In the genomic region with DNA sequence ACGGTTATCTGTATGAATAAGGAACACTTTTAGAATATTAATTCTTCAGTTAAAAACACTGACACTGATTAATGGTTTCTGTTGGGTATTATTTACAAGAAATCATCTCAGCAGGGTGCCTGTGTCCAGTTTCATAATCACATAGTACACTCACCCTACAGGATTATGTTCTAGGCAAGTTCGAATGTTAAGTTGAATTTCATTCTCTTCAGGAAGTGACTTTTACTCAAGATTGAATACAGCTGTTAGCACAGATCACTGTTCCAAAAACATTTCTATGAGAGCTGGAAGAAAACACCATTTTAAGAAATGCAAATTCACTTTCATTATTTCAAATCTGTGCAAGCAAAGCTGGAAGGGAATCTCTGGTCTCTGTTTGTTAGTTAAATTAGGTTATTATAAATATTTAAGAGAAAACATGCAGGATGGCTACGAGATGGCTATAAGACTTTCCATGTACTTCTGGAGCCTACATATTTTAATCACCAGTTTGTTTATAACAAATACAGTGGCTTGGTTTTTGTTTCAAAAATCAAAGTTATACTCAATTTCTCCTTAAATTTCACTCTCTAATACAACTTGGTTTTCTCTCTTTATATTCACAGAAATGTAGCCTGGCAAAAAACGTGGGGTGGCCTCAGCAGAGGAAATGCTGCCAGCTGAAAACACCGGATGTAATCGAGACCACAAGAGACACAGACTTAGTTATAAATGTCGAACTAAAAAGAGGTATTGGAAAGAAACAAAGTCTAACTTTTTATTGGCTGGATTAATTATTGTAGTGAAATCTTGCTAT, we compare ENCODE assay signal across 8 cellular contexts.
A peak's percentile ranks its signal among the peaks of the same experiment; 100 is the strongest.
DNase-seq lines count a peak whose midpoint lies in the region; ATAC-seq and TF ChIP-seq lines count a peak whose summit lies in the region.

No MANE protein-coding gene starts in this region.

- DNase-seq in AG20443 (ENCODE audit: low spot score): peak; percentile 37
- DNase-seq in activated CD8-positive, alpha-beta memory T cell treated with anti-CD3 and anti-CD28 coated beads, Interleukin-2, amount 50 U/mL, for 4 hours: peak; percentile 51
- DNase-seq in fibroblast of the aortic adventitia (ENCODE audit: low read depth): peak; percentile 94
- DNase-seq in stimulated activated CD4-positive, alpha-beta T cell treated with anti-CD3 and anti-CD28 coated beads, TNF-alpha, amount 100 ng/mL, for 24 hours (ENCODE audit: low read depth in 3 of 3): peak in 2 of 3 experiments; percentile 25 to 28
- no peak for DNase-seq in inferior parietal cortex (ENCODE audit: extremely low spot score)

- no peaks in the 10 kb centered on the region for H4K20me1 ChIP-seq in KMS-11 (ENCODE audit: insufficient read depth)

- peak overlapping the region; percentile 4; the same call in 1 of the 2 replicates for H3K9ac ChIP-seq in KMS-11

- ATAC-seq in GM21390 (IDR thresholded peaks at IDR 0.05; ENCODE audit: unreplicated experiment) (peak; percentile 67), GM19023 (IDR thresholded peaks at IDR 0.05; ENCODE audit: unreplicated experiment) (no peak)

- TF ChIP-seq CTCF in KMS-11 (conservative IDR thresholded peaks at IDR 0.05; ENCODE audit: low read depth, low read length) (0 out of 2 replicates have a peak, but pooled peaks have one; percentile 22), fibroblast of the aortic adventitia (IDR thresholded peaks at IDR 0.05; ENCODE audit: insufficient read depth, low read length) (no peak)

- no peaks in the 10 kb centered on the region for H3K36me3 ChIP-seq in KMS-11 (ENCODE audit: insufficient read depth)

- H3K4me1 ChIP-seq in KMS-11 (ENCODE audit: low read depth, poor library complexity, severe bottlenecking): peaks cover 48% of the 10 kb centered on the region

- peak overlapping the region; percentile 59 for H3K4me2 ChIP-seq in KMS-11

- H3K79me2 ChIP-seq in KMS-11 (ENCODE audit: insufficient read depth, low read depth): no peaks in the 10 kb centered on the region

- H2AFZ ChIP-seq in KMS-11 (ENCODE audit: low read depth): peak overlapping the region; percentile 8; the same call in 1 of the 2 replicates

- H3K27ac ChIP-seq in KMS-11: peak overlapping the region; percentile 59

- H3K27me3 ChIP-seq in KMS-11 (ENCODE audit: insufficient read depth, low read depth): no peaks in the 10 kb centered on the region

- H3K4me3 ChIP-seq in KMS-11 (IDR thresholded peaks at IDR 0.05; ENCODE audit: insufficient read depth, low read depth, low read length): peak overlapping the region; percentile 62
- H3K4me3 ChIP-seq in fibroblast of the aortic adventitia (ENCODE audit: low read depth, low read length): peak overlapping the region; percentile 38
